Comparison of ENCODE assay signal across 8 cellular contexts in the genomic region with DNA sequence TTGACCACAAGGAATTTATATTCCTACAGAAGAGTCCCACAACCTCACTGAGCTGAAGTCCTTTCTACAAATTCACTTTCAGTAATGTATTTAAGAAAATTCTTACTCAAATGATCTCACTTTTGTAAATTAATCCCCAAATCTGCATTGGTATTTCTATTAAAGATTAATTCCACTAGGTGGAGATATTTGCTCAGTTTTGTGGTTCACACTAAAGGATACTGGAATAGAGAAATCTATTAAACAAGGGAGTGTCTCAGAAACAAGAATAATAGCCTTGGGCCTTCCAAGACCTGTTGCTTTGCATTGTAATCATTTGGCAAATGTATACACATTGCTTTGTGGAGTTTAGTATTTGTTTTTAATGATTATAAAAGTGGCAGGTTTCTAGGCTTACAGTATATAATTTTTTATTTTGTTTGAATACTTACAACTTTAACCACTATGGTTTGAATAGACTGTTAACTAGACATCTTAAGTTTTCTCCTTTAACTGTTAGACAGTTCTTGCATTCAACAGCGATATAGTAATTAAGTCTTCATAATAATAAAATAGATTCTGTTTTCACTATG. TPM values are rescaled to one million over a fixed set of nuclear protein-coding genes. Genes with fewer than 3 reads are reported as not detected.
A peak's percentile ranks its signal among the peaks of the same experiment; 100 is the strongest.
DNase-seq lines count a peak whose midpoint lies in the region; ATAC-seq and TF ChIP-seq lines count a peak whose summit lies in the region.

No MANE protein-coding gene starts in this region.

- CTCF ChIA-PET in OCI-LY7 (lab: Charles Lee; ENCODE audit: unreplicated experiment), result no interaction called here

- no TSS peak for BruUV-seq in OCI-LY7 (replicated peaks; lab: Mats Ljungman, UMichigan)

- no peak overlapping the region for H3K4me2 ChIP-seq in OCI-LY7 (ENCODE audit: low read length)

- no peaks in the 10 kb centered on the region for H3K4me1 ChIP-seq in left ventricle myocardium inferior
- H3K4me1 ChIP-seq in OCI-LY7 (ENCODE audit: insufficient read depth, low read length, poor library complexity, severe bottlenecking), result peaks cover 32% of the 10 kb centered on the region

- H4K20me1 ChIP-seq in OCI-LY7 (ENCODE audit: insufficient read depth, low read length), result no peaks in the 10 kb centered on the region

- no peak overlapping the region for H2AFZ ChIP-seq in OCI-LY7 (ENCODE audit: low read length)

- ATAC-seq in left cardiac atrium, result no peak
- no peak for ATAC-seq in HG03196 (IDR thresholded peaks at IDR 0.05; ENCODE audit: unreplicated experiment)
- ATAC-seq in HG03457 (IDR thresholded peaks at IDR 0.05; ENCODE audit: unreplicated experiment), result no peak

- H3K27ac ChIP-seq in left ventricle myocardium inferior (replicated peaks) (no peak overlapping the region), OCI-LY7 (ENCODE audit: low read depth, low read length, poor library complexity, severe bottlenecking) (no peak overlapping the region)

- no peaks in the 10 kb centered on the region for H3K9me2 ChIP-seq in OCI-LY7 (ENCODE audit: insufficient read depth, low read length)

- TF ChIP-seq CTCF in left ventricle myocardium inferior (IDR thresholded peaks at IDR 0.05; ENCODE audit: borderline replicate concordance), result peak; percentile 44
- peak; percentile 93 for TF ChIP-seq CTCF in OCI-LY7 (conservative IDR thresholded peaks at IDR 0.05; ENCODE audit: low read length)

- no peaks in the 10 kb centered on the region for H3K79me2 ChIP-seq in OCI-LY7 (ENCODE audit: insufficient read depth, low read depth, low read length)

- DNase-seq in left ventricle myocardium inferior (no peak), left cardiac atrium (no peak), OCI-LY7 (ENCODE audit: low spot score) (peak; percentile 76), fibroblast of gingiva (ENCODE audit: low read depth) (peak; percentile 10), superior temporal gyrus (ENCODE audit: extremely low spot score) (peak; percentile 66), NCI-H2081 treated with DMSO at 0.1 percent for 48 hours (lab: John Stamatoyannopoulos, UW) (no peak)

- H3K9me3 ChIP-seq in left ventricle myocardium inferior (replicated peaks), result no peaks in the 10 kb centered on the region
- H3K9me3 ChIP-seq in OCI-LY7 (ENCODE audit: low read length), result peaks cover 19% of the 10 kb centered on the region

- intact Hi-C loops in left ventricle myocardium inferior (cut with micrococcal nuclease) (loop anchor here (10.0 kb wide), 1 partner anchor 693 kb away; no protein-coding TSS in a partner anchor), left cardiac atrium (cut with DNase I) (loop anchor here (5.0 to 10.0 kb wide), 2 partner anchors 683 to 691 kb away; no protein-coding TSS in a partner anchor), OCI-LY7 (cut with micrococcal nuclease; ENCODE audit: unreplicated experiment) (loop anchor here (1.0 kb wide), 1 partner anchor 1045 kb away; no protein-coding TSS in a partner anchor)

- H3K27me3 ChIP-seq in left ventricle myocardium inferior (ENCODE audit: low read depth), result peaks cover 46% of the 10 kb centered on the region

- H3K4me3 ChIP-seq in left ventricle myocardium inferior, result no peak overlapping the region
- H3K4me3 ChIP-seq in OCI-LY7 (ENCODE audit: low read depth, low read length, poor library complexity, severe bottlenecking), result no peak overlapping the region

- POLR2A ChIA-PET in OCI-LY7 (lab: Charles Lee), result interaction anchor here (0.6 to 2.6 kb wide), 4 partner anchors 669 to 693 kb away, joined by 3 to 16 read pairs (median 10); partner anchors contain the start of gene BMP3

- H3K36me3 ChIP-seq in left ventricle myocardium inferior (no peaks in the 10 kb centered on the region), OCI-LY7 (ENCODE audit: insufficient read depth, low read length) (peaks cover 20% of the 10 kb centered on the region)

RNA-seq across cellular contexts. Expression of gene CFAP299, which starts 25.9 kb away (rescaled TPM):
- total RNA-seq in left ventricle myocardium inferior (not detected), left cardiac atrium (not detected), OCI-LY7 (2022) (3.7 and 4.3 TPM in 2 replicates)
- total RNA-seq in OCI-LY7 (2014; rRNA removed; shearing (Covaris generic)), result 0.63 and 4.1 TPM in 2 replicates

Comparison
In these comparisons a context has a peak if more than half of its experiments do, and no peak if none do; other contexts are left out.
1. DNase-seq: peak in OCI-LY7 (single experiment), fibroblast of gingiva (single experiment) and superior temporal gyrus (single experiment); none in left ventricle myocardium inferior (single experiment), left cardiac atrium (single experiment) and NCI-H2081 treated with DMSO at 0.1 percent for 48 hours (single experiment).